ENCODE assay signal across 8 cellular contexts in the genomic region with DNA sequence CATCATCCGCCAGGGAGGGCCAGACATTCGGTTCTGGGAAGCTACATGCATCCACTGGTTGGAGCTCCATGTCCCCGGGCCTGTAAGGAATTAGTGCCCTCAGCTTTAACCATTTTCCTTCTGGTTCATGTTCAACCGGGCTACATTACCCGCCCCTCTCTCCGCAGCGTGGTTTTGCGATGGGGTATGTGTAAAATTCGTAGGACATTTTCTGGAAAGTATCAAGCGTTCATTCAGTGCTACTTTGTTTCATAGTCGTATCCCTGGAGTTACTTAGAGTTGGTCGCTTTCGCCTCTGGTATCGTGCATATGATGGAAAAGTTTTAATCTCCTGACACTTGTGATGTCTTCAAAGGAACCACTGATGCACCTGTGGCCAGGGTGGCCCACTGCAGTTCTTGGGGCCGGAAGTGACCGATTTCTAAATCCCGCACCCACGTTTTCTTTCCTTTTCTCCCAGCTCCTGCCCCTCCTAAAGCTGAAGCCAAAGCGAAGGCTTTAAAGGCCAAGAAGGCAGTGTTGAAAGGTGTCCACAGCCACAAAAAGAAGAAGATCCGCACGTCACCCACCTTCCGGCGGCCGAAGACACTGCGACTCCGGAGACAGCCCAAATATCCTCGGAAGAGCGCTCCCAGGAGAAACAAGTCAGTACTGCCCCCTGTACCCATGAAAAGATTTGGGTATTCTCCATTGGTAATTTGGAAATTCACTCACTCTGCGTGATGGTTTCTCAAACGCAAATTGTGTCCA. TPM values are rescaled to one million over a fixed set of nuclear protein-coding genes. Genes with fewer than 3 reads are reported as not detected.
DNase-seq lines count a peak whose midpoint lies in the region; ATAC-seq and TF ChIP-seq lines count a peak whose summit lies in the region.

No MANE protein-coding gene starts in this region.

- intact Hi-C loops in activated naive CD4-positive, alpha-beta T cell treated with anti-CD3 and anti-CD28 coated beads for 36 hours (cut with micrococcal nuclease) = loop anchor here (10.0 kb wide), 1 partner anchor 844 kb away; the partner anchor contains the start of genes ABHD15 and TP53I13

- peaks cover 8% of the 10 kb centered on the region; the same call in 1 of the 2 replicates for H3K9me3 Mint-ChIP-seq in HFFc6
- no peaks in the 10 kb centered on the region for H3K9me3 Mint-ChIP-seq in activated naive CD4-positive, alpha-beta T cell treated with anti-CD3 and anti-CD28 coated beads for 36 hours
- H3K9me3 Mint-ChIP-seq in stimulated activated memory B cell treated with anti-CD40 and anti-IgM and Interleukin-4, amounts not matched to agents 10 μg/mL and 1 μg/mL and 100 μg/mL, for 72 hours = no peaks in the 10 kb centered on the region

- H3K27ac Mint-ChIP-seq in HFFc6 = peak overlapping the region; percentile 91
- H3K27ac Mint-ChIP-seq in activated naive CD4-positive, alpha-beta T cell treated with anti-CD3 and anti-CD28 coated beads for 36 hours = peak overlapping the region; percentile 94
- H3K27ac Mint-ChIP-seq in stimulated activated memory B cell treated with anti-CD40 and anti-IgM and Interleukin-4, amounts not matched to agents 10 μg/mL and 1 μg/mL and 100 μg/mL, for 72 hours = peak overlapping the region; percentile 97

- H3K4me3 ChIP-seq in AG04450 (ENCODE audit: low read depth, low read length) (peak overlapping the region; percentile 99), iPS-18c (ENCODE audit: insufficient read depth, low read depth, low read length) (peak overlapping the region; percentile 95)

- ATAC-seq in stimulated activated memory B cell treated with anti-CD40 and anti-IgM and Interleukin-4, amounts not matched to agents 10 μg/mL and 1 μg/mL and 100 μg/mL, for 72 hours = no peak
- no peak for ATAC-seq in HG03135 (IDR thresholded peaks at IDR 0.05; ENCODE audit: unreplicated experiment)

- no peaks in the 10 kb centered on the region; the same call in 1 of the 2 replicates for H3K9me3 ChIP-seq in AG04450 (ENCODE audit: control insufficient read depth, insufficient read depth, low read length)
- no peaks in the 10 kb centered on the region for H3K9me3 ChIP-seq in iPS-18c (ENCODE audit: control insufficient read depth, insufficient read depth, low read length)

- H3K27me3 Mint-ChIP-seq in HFFc6 (ENCODE audit: insufficient read depth) = peaks cover 15% of the 10 kb centered on the region
- peaks cover 17% of the 10 kb centered on the region for H3K27me3 Mint-ChIP-seq in activated naive CD4-positive, alpha-beta T cell treated with anti-CD3 and anti-CD28 coated beads for 36 hours (ENCODE audit: low read depth)
- H3K27me3 Mint-ChIP-seq in stimulated activated memory B cell treated with anti-CD40 and anti-IgM and Interleukin-4, amounts not matched to agents 10 μg/mL and 1 μg/mL and 100 μg/mL, for 72 hours = peaks cover 6% of the 10 kb centered on the region

- H3K4me1 Mint-ChIP-seq in HFFc6 (ENCODE audit: low read depth) = peaks cover 77% of the 10 kb centered on the region
- peaks cover 53% of the 10 kb centered on the region for H3K4me1 Mint-ChIP-seq in activated naive CD4-positive, alpha-beta T cell treated with anti-CD3 and anti-CD28 coated beads for 36 hours (ENCODE audit: low read depth)
- H3K4me1 Mint-ChIP-seq in stimulated activated memory B cell treated with anti-CD40 and anti-IgM and Interleukin-4, amounts not matched to agents 10 μg/mL and 1 μg/mL and 100 μg/mL, for 72 hours = peaks cover 62% of the 10 kb centered on the region

- peak overlapping the region; percentile 100 for H3K4me3 Mint-ChIP-seq in HFFc6
- peak overlapping the region; percentile 91 for H3K4me3 Mint-ChIP-seq in activated naive CD4-positive, alpha-beta T cell treated with anti-CD3 and anti-CD28 coated beads for 36 hours
- H3K4me3 Mint-ChIP-seq in stimulated activated memory B cell treated with anti-CD40 and anti-IgM and Interleukin-4, amounts not matched to agents 10 μg/mL and 1 μg/mL and 100 μg/mL, for 72 hours = peak overlapping the region; percentile 98

- no peaks in the 10 kb centered on the region for H3K27me3 ChIP-seq in AG04450 (ENCODE audit: control insufficient read depth, insufficient read depth, low read length)

- peaks cover 37% of the 10 kb centered on the region for H3K36me3 Mint-ChIP-seq in HFFc6 (ENCODE audit: low read depth)
- peaks cover 52% of the 10 kb centered on the region for H3K36me3 Mint-ChIP-seq in activated naive CD4-positive, alpha-beta T cell treated with anti-CD3 and anti-CD28 coated beads for 36 hours (ENCODE audit: low read depth)
- H3K36me3 Mint-ChIP-seq in stimulated activated memory B cell treated with anti-CD40 and anti-IgM and Interleukin-4, amounts not matched to agents 10 μg/mL and 1 μg/mL and 100 μg/mL, for 72 hours = peaks cover 52% of the 10 kb centered on the region

- DNase-seq in AG04450 (ENCODE audit: low read depth, low spot score) (no peak), HFFc6 (no peak), 8988T (no peak), D341Med (ENCODE audit: low spot score) (no peak)
- DNase-seq in activated naive CD4-positive, alpha-beta T cell treated with anti-CD3 and anti-CD28 coated beads for 36 hours = peak; percentile 49

- H3K27ac ChIP-seq in AG04450 (ENCODE audit: low read depth, low read length) = peak overlapping the region; percentile 78

- TF ChIP-seq CTCF in AG04450 (IDR thresholded peaks at IDR 0.05; ENCODE audit: low read depth, low read length) (no peak), HFFc6 (IDR thresholded peaks at IDR 0.05) (peak; percentile 62)

- POLR2A ChIA-PET in AG04450 (lab: Yijun Ruan, JAX) = interaction anchor here (0.6 to 2.8 kb wide), 10 partner anchors 8 to 1340 kb away, joined by 3 to 40 read pairs (median 7); partner anchors contain the start of genes NEK8, PROCA1 and TRAF4

- CTCF ChIA-PET in AG04450 (lab: Charles Lee) = interaction anchor here (0.9 to 1.4 kb wide), 4 partner anchors 9 to 233 kb away, joined by 3 to 4 read pairs (median 4); partner anchors contain the start of gene PROCA1
- CTCF ChIA-PET in activated naive CD4-positive, alpha-beta T cell treated with anti-CD3 and anti-CD28 coated beads for 36 hours (lab: Charles Lee) = interaction anchor here (0.7 to 1.9 kb wide), 9 partner anchors 9 to 397 kb away, joined by 3 to 8 read pairs (median 3); partner anchors contain the start of genes PROCA1, SDF2 and SUPT6H

RNA-seq across cellular contexts. Expression of gene RPL23A, which starts 0.6 kb away (rescaled TPM):
- 1,337 and 1,690 TPM in 2 replicates for polyA plus RNA-seq in AG04450 (2011; rRNA removed)
- polyA minus RNA-seq in AG04450 (2011; rRNA and poly(A)+ RNA removed) = 749 and 1,050 TPM in 2 replicates
- 1,000 to 10,000 TPM; 1,227 to 1,529 (median 1,391) TPM for total RNA-seq in HFFc6 (2021; fragmentation: NEBNext Ultra II Directional; extraction: Animal tissue kit (Norgen Biotek cat#: 25700))
- total RNA-seq in activated naive CD4-positive, alpha-beta T cell treated with anti-CD3 and anti-CD28 coated beads for 36 hours = 1,000 to 10,000 TPM; 2,756 to 2,921 TPM

RNA-seq across cellular contexts. Expression of gene RAB34, which starts 2.8 kb away (rescaled TPM):
- 389 and 428 TPM in 2 replicates for polyA plus RNA-seq in AG04450 (2011; rRNA removed)
- 295 and 356 TPM in 2 replicates for polyA minus RNA-seq in AG04450 (2011; rRNA and poly(A)+ RNA removed)
- total RNA-seq in HFFc6 (2021; fragmentation: NEBNext Ultra II Directional; extraction: Animal tissue kit (Norgen Biotek cat#: 25700)) = 100 to 1,000 TPM; 161 to 219 (median 192) TPM
- total RNA-seq in activated naive CD4-positive, alpha-beta T cell treated with anti-CD3 and anti-CD28 coated beads for 36 hours = 10 to 100 TPM; 10.2 to 12.3 TPM

RNA-seq across cellular contexts. Expression of gene TLCD1, which starts 5.6 kb away (rescaled TPM):
- polyA plus RNA-seq in AG04450 (2011; rRNA removed) = 11.8 and 13.1 TPM in 2 replicates
- polyA minus RNA-seq in AG04450 (2011; rRNA and poly(A)+ RNA removed) = 7.0 and 7.2 TPM in 2 replicates
- 10 to 100 TPM in 4 of 6 experiments, 1 to 10 TPM in 2; 8.0 to 14.6 (median 11.3) TPM for total RNA-seq in HFFc6 (2021; fragmentation: NEBNext Ultra II Directional; extraction: Animal tissue kit (Norgen Biotek cat#: 25700))
- total RNA-seq in activated naive CD4-positive, alpha-beta T cell treated with anti-CD3 and anti-CD28 coated beads for 36 hours = 1 to 10 TPM; 4.0 to 4.6 TPM

RNA-seq across cellular contexts. Expression of gene NEK8, which starts 8.2 kb away (rescaled TPM):
- polyA plus RNA-seq in AG04450 (2011; rRNA removed) = 2.5 and 3.0 TPM in 2 replicates
- polyA minus RNA-seq in AG04450 (2011; rRNA and poly(A)+ RNA removed) = 6.3 and 9.6 TPM in 2 replicates
- 1 to 10 TPM; 1.9 to 3.1 (median 2.5) TPM for total RNA-seq in HFFc6 (2021; fragmentation: NEBNext Ultra II Directional; extraction: Animal tissue kit (Norgen Biotek cat#: 25700))
- 1 to 10 TPM; 3.1 to 3.2 TPM for total RNA-seq in activated naive CD4-positive, alpha-beta T cell treated with anti-CD3 and anti-CD28 coated beads for 36 hours

RNA-seq across cellular contexts. Expression of gene PROCA1, which starts 8.7 kb away (rescaled TPM):
- 0.51 and 0.52 TPM in 2 replicates for polyA plus RNA-seq in AG04450 (2011; rRNA removed)
- 0.70 and 1.6 TPM in 2 replicates for polyA minus RNA-seq in AG04450 (2011; rRNA and poly(A)+ RNA removed)
- total RNA-seq in HFFc6 (2021; fragmentation: NEBNext Ultra II Directional; extraction: Animal tissue kit (Norgen Biotek cat#: 25700)) = 1 to 10 TPM in 1 of 6 experiments, under 1 TPM in 5; 0.60 to 1.1 (median 0.70) TPM
- 1 to 10 TPM; 2.1 to 3.1 TPM for total RNA-seq in activated naive CD4-positive, alpha-beta T cell treated with anti-CD3 and anti-CD28 coated beads for 36 hours

Comparison
In these comparisons a context has a peak if more than half of its experiments do, and no peak if none do; other contexts are left out.
1. RNA of gene RAB34, which starts 2.8 kb away (total RNA-seq): 161 to 219 TPM in HFFc6; 10.2 to 12.3 TPM in activated naive CD4-positive, alpha-beta T cell treated with anti-CD3 and anti-CD28 coated beads for 36 hours; every median in the first group is over 10 times any median in the second.
2. Peak in every context shown above with its lines, with median percentiles within 50 percentile points of each other: H3K27ac Mint-ChIP-seq and H3K4me3 Mint-ChIP-seq.